8 cellular contexts compared by ENCODE assay signal in genomic region chr20:19676202-19676601, GRCh38.
"Had no signal": no experiment of that assay in that cellular context is flagged by ENCODE, and none has a peak within 500 bp of the region (broad histone marks: within the 10 kb centered on the region; RNA-seq: fewer than 3 reads in every experiment).

No MANE protein-coding gene starts in this region.

- DNase-seq: GDM1, GF-D8 had no signal

- ATAC-seq: GM12878 had no signal

- FAIRE-seq: G401.6, GM12878, GM12891, GM12892, GM18507, GM19239 had no signal

- H3K4me3 ChIP-seq: GM12878 had no signal
